ENCODE assay signal across 8 cellular contexts in genomic region chr10:26725837-26726727, GRCh38. TPM values are rescaled to one million over a fixed set of nuclear protein-coding genes. Genes with fewer than 3 reads are reported as not detected.
DNase-seq lines count a peak whose midpoint lies in the region; TF ChIP-seq lines count a peak whose summit lies in the region.

No MANE protein-coding gene starts in this region.

- POLR2A ChIA-PET in MCF 10A (lab: Yijun Ruan, JAX): interaction anchor here (0.8 to 1.5 kb wide), 6 partner anchors 131 to 158 kb away, joined by 3 to 7 read pairs (median 3); no protein-coding TSS in a partner anchor

- H3K4me3 ChIP-seq in GM06990 (replicated peaks; ENCODE audit: low read depth, low read length) (no peak overlapping the region), KMS-11 (IDR thresholded peaks at IDR 0.05; ENCODE audit: insufficient read depth, low read depth, low read length) (no peak overlapping the region)

- H3K9me3 Mint-ChIP-seq in MCF 10A (ENCODE audit: unreplicated experiment): no peaks in the 10 kb centered on the region

- no peaks in the 10 kb centered on the region for H3K27me3 ChIP-seq in GM06990 (replicated peaks; ENCODE audit: control insufficient read depth, insufficient read depth, low read length)
- no peaks in the 10 kb centered on the region for H3K27me3 ChIP-seq in KMS-11 (ENCODE audit: insufficient read depth, low read depth)

- no peak overlapping the region for H3K27ac ChIP-seq in KMS-11

- no peak overlapping the region for H2AFZ ChIP-seq in KMS-11 (ENCODE audit: low read depth)

- TF ChIP-seq CTCF in GM06990 (IDR thresholded peaks at IDR 0.05; ENCODE audit: insufficient read depth, low read length, poor library complexity, severe bottlenecking) (peak; percentile 72), KMS-11 (conservative IDR thresholded peaks at IDR 0.05; ENCODE audit: low read depth, low read length) (peak; percentile 99), MCF 10A (IDR thresholded peaks at IDR 0.05; ENCODE audit: unreplicated experiment) (peak; percentile 48)

- H4K20me1 ChIP-seq in KMS-11 (ENCODE audit: insufficient read depth): 0 out of 2 replicates have a peak, but pooled peaks cover 6% of the 10 kb centered on the region

- H3K79me2 ChIP-seq in KMS-11 (ENCODE audit: insufficient read depth, low read depth): no peaks in the 10 kb centered on the region

- H3K36me3 ChIP-seq in GM06990 (ENCODE audit: control insufficient read depth, insufficient read depth, low read length) (peaks cover 9% of the 10 kb centered on the region), KMS-11 (ENCODE audit: insufficient read depth) (peaks cover 9% of the 10 kb centered on the region; the same call in 1 of the 2 replicates)

- DNase-seq in A172 (ENCODE audit: low spot score) (peak; percentile 49), GM06990 (ENCODE audit: extremely low read depth, insufficient read length) (no peak), SW480 (ENCODE audit: low spot score) (peak; percentile 62), MCF 10A (ENCODE audit: unreplicated experiment) (peak; percentile 63), iris pigment epithelial cell (ENCODE audit: low read depth) (peak; percentile 70)
- DNase-seq in stimulated activated CD4-positive, alpha-beta T cell treated with anti-CD3 and anti-CD28 coated beads, Interleukin-2, amount 100 ng/mL, for 24 hours: peak; percentile 43 to 45
- DNase-seq in effector CD4-positive, alpha-beta T cell: no peak

- H3K4me1 Mint-ChIP-seq in MCF 10A (ENCODE audit: insufficient read depth, unreplicated experiment): no peaks in the 10 kb centered on the region

- peaks cover 54% of the 10 kb centered on the region for H3K36me3 Mint-ChIP-seq in MCF 10A (ENCODE audit: insufficient read depth, unreplicated experiment)

- H3K4me1 ChIP-seq in KMS-11 (ENCODE audit: low read depth, poor library complexity, severe bottlenecking): peaks cover 5% of the 10 kb centered on the region

- H3K4me3 Mint-ChIP-seq in MCF 10A (ENCODE audit: unreplicated experiment): no peak overlapping the region

- no peak overlapping the region for H3K9ac ChIP-seq in KMS-11

- no TSS peak for BruUV-seq in MCF 10A (replicated peaks; lab: Mats Ljungman, UMichigan)

- H3K27ac Mint-ChIP-seq in MCF 10A (ENCODE audit: low read depth, unreplicated experiment): no peak overlapping the region

- H3K4me2 ChIP-seq in KMS-11: no peak overlapping the region

- no peaks in the 10 kb centered on the region for H3K27me3 Mint-ChIP-seq in MCF 10A (ENCODE audit: insufficient read depth, unreplicated experiment)

- intact Hi-C loops in MCF 10A (cut with micrococcal nuclease): loop anchor here (1.0 to 2.0 kb wide), 3 partner anchors 132 to 391 kb away; no protein-coding TSS in a partner anchor

- CTCF ChIA-PET in MCF 10A (lab: Yijun Ruan, JAX): interaction anchor here (0.6 to 9.0 kb wide), 30 partner anchors 9 to 164 kb away, joined by 3 to 144 read pairs (median 4); no protein-coding TSS in a partner anchor

RNA-seq across cellular contexts. Expression of gene PDSS1, which starts 28.6 kb away (rescaled TPM):
- 19.2 and 27.5 TPM in 2 replicates for total RNA-seq in A172 (2014; rRNA removed; shearing (Covaris generic))
- total RNA-seq in MCF 10A (2022): 9.1 and 14.3 TPM in 2 replicates

Comparison
In these comparisons a context has a peak if more than half of its experiments do, and no peak if none do; other contexts are left out.
1. DNase-seq: peak in A172 (single experiment), SW480 (single experiment), MCF 10A (single experiment), iris pigment epithelial cell (single experiment) and stimulated activated CD4-positive, alpha-beta T cell treated with anti-CD3 and anti-CD28 coated beads, Interleukin-2, amount 100 ng/mL, for 24 hours (2 of 2); none in GM06990 (single experiment) and effector CD4-positive, alpha-beta T cell (single experiment).
2. CTCF ChIP-seq: peak in every context shown above with its lines; median percentile 99 in KMS-11; 72 in GM06990; 48 in MCF 10A.